In the genomic region with DNA sequence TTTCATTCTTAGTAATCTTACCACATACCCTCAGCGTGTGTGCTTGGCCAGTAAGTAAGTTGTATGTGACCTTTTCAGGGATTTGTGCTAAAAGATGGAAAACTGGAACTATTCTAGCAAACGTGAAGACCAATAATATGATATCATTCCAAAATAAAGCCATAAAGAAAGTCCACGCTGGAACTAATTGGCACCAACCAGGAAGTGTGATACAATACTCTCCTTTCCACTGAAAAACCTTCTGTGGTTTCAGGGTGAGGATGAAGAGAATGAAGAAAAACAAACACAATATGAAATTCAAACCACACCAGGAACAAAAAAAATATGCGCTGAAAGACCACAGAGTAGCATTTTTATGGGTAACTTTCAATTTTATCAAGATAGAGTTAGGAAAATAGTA, we compare ENCODE assay signal across 1 cellular context.
TF ChIP-seq lines count a peak whose summit lies in the region.

No MANE protein-coding gene starts in this region.

TF ChIP-seq in A549, 52 proteins besides CTCF, POLR2A, EP300 and RAD21 (continued from another document):
- TF ChIP-seq NFE2L2 (conservative IDR thresholded peaks at IDR 0.05; ENCODE audit: low read length) (no peak), ZSCAN20 (CRISPR knock-in tag; IDR thresholded peaks at IDR 0.05) (no peak)
- TF ChIP-seq, protein P1, sequence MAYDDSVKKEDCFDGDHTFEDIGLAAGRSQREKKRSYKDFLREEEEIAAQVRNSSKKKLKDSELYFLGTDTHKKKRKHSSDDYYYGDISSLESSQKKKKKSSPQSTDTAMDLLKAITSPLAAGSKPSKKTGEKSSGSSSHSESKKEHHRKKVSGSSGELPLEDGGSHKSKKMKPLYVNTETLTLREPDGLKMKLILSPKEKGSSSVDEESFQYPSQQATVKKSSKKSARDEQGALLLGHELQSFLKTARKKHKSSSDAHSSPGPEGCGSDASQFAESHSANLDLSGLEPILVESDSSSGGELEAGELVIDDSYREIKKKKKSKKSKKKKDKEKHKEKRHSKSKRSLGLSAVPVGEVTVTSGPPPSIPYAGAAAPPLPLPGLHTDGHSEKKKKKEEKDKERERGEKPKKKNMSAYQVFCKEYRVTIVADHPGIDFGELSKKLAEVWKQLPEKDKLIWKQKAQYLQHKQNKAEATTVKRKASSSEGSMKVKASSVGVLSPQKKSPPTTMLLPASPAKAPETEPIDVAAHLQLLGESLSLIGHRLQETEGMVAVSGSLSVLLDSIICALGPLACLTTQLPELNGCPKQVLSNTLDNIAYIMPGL (CRISPR knock-in tag; IDR thresholded peaks at IDR 0.05; ENCODE audit: borderline replicate concordance) = no peak
